ENCODE assay signal across 35 cellular contexts in genomic region chr1:24756395-24756794, GRCh38.
"Had no signal": no experiment of that assay in that cellular context is flagged by ENCODE, and none has a peak within 500 bp of the region (broad histone marks: within the 10 kb centered on the region; RNA-seq: fewer than 3 reads in every experiment).

No MANE protein-coding gene starts in this region.

- H3K27me3 ChIP-seq: MG63 had no signal

- H3K9me3 ChIP-seq: MG63 had no signal

- DNase-seq: MG63, MM.1S, MV-4-11, NCI-H1048, NCI-H1092, NCI-H1092 treated with DMSO at 0.1 percent for 48 hours, NCI-H1105, NCI-H1105 treated with DMSO at 0.1 percent for 48 hours, NCI-H1417, NCI-H1417 treated with DMSO at 0.1 percent for 48 hours, NCI-H1436, NCI-H1436 treated with DMSO at 0.1 percent for 48 hours, NCI-H146, NCI-H1694, NCI-H1694 treated with DMSO at 0.1 percent for 48 hours, NCI-H187, NCI-H187 treated with DMSO at 0.1 percent for 48 hours, NCI-H1930, NCI-H2029, NCI-H2029 treated with DMSO at 0.1 percent for 48 hours, NCI-H2081, NCI-H2081 treated with DMSO at 0.1 percent for 48 hours, NCI-H2107, NCI-H2171, NCI-H2171 treated with DMSO at 0.1 percent for 48 hours, NCI-H2227 treated with DMSO at 0.1 percent for 48 hours, NCI-H226, NCI-H345, NCI-H446, NCI-H446 treated with DMSO at 0.1 percent for 48 hours, NCI-H510A, NCI-H510A treated with DMSO at 0.1 percent for 48 hours, NCI-H524, NCI-H524 treated with DMSO at 0.1 percent for 48 hours, NCI-H526 had no signal

- H3K4me3 ChIP-seq: MG63 had no signal
